8 cellular contexts compared by ENCODE assay signal in the genomic region with DNA sequence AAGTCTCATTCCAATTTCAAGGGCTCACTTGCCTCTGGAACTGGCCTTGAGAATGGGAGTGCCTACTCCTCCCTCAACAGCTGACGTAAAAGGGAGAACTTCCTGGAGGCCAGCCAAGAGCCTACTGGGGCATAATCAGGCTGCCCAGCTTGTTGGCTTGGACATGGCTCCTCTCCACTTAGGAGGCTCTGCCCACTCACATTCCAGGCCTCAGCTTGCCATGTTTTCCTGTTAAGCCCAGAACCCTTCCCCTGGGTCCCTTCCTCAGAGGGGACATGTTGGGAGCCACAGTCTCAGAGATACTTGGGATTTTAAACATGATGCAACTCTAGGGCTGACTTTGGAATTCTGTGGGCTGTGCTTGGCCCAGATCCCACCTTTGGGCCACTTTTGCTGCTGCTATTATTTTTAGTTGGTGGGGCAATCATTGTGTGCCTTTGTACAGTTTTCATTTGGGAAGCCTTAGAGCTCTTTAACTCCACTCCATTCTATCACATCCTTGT. TPM values are rescaled to one million over a fixed set of nuclear protein-coding genes. Genes with fewer than 3 reads are reported as not detected.
DNase-seq lines count a peak whose midpoint lies in the region; ATAC-seq and TF ChIP-seq lines count a peak whose summit lies in the region.
"Had no signal": no experiment of that assay in that cellular context is flagged by ENCODE, and none has a peak within 500 bp of the region (broad histone marks: within the 10 kb centered on the region; RNA-seq: fewer than 3 reads in every experiment).

No MANE protein-coding gene starts in this region.

- H3K4me3 ChIP-seq in body of pancreas (no peak overlapping the region), tibial nerve (no peak overlapping the region)

- TF ChIP-seq CTCF in body of pancreas (IDR thresholded peaks at IDR 0.05) (no peak), tibial nerve (IDR thresholded peaks at IDR 0.05) (no peak), glutamatergic neuron (IDR thresholded peaks at IDR 0.05; ENCODE audit: partially characterized antibody, unreplicated experiment) (no peak)

- H3K4me1 ChIP-seq in body of pancreas: peaks cover 19% of the 10 kb centered on the region
- H3K4me1 ChIP-seq in tibial nerve: peaks cover 0 to 20% (median 15%) of the 10 kb centered on the region in 4 donors

- H3K36me3 Mint-ChIP-seq in glutamatergic neuron (ENCODE audit: unreplicated experiment): no peaks in the 10 kb centered on the region

- peaks cover 6% of the 10 kb centered on the region for H3K27me3 Mint-ChIP-seq in glutamatergic neuron (ENCODE audit: unreplicated experiment)

- H3K27me3 ChIP-seq in body of pancreas (no peaks in the 10 kb centered on the region), tibial nerve (no peaks in the 10 kb centered on the region)

- no peak for TF ChIP-seq RAD21 in Ishikawa (IDR thresholded peaks at IDR 0.05; ENCODE audit: low read depth)

- no peak overlapping the region for H3K27ac Mint-ChIP-seq in glutamatergic neuron (ENCODE audit: unreplicated experiment)

- ATAC-seq in body of pancreas (peak; percentile 91), GM18505 (IDR thresholded peaks at IDR 0.05; ENCODE audit: unreplicated experiment) (no peak), GM18858 (IDR thresholded peaks at IDR 0.05; ENCODE audit: unreplicated experiment) (no peak)

- no peaks in the 10 kb centered on the region for H3K9me3 ChIP-seq in body of pancreas
- no peaks in the 10 kb centered on the region for H3K9me3 ChIP-seq in tibial nerve

- H3K36me3 ChIP-seq in body of pancreas (replicated peaks in 1 of 2; ENCODE audit: insufficient read depth in 1 of 2, low read depth in 2 of 2) (no peaks in the 10 kb centered on the region), tibial nerve (no peaks in the 10 kb centered on the region)

- TF ChIP-seq POLR2A in body of pancreas (IDR thresholded peaks at IDR 0.05) (no peak), tibial nerve (IDR thresholded peaks at IDR 0.05) (no peak), GM18505 (IDR thresholded peaks at IDR 0.05; ENCODE audit: borderline replicate concordance, extremely low read depth, insufficient read depth, insufficient read length) (no peak)

- H3K9me3 Mint-ChIP-seq in glutamatergic neuron (ENCODE audit: unreplicated experiment): no peaks in the 10 kb centered on the region

- TF ChIP-seq EP300 in Ishikawa (IDR thresholded peaks at IDR 0.05; ENCODE audit: borderline replicate concordance): no peak
- TF ChIP-seq EP300 in tibial nerve (IDR thresholded peaks at IDR 0.05): peak in 1 of 2 donors; percentile 78

- peak; percentile 88 to 93 (median 92) for DNase-seq in body of pancreas
- peak; percentile 73 for DNase-seq in iris pigment epithelial cell (ENCODE audit: low read depth)
- peak; percentile 65 to 73 for DNase-seq in tibial nerve (ENCODE audit: low spot score in 2 of 2)
- no peak for DNase-seq in glutamatergic neuron
- DNase-seq: activated T-cell treated with anti-CD3 and anti-CD28 coated beads for 4 hours had no signal

- 8 to 13% methylated on average over 1 of the region's 1 CpG for WGBS in body of pancreas, 2 donors
- 0 to 15% methylated on average over 1 of the region's 1 CpG for WGBS in tibial nerve, 2 donors

- H3K4me1 Mint-ChIP-seq in glutamatergic neuron (ENCODE audit: low read depth, unreplicated experiment): peaks cover 18% of the 10 kb centered on the region

- intact Hi-C loops in body of pancreas (cut with DNase I): no loop called here

- H3K4me3 Mint-ChIP-seq in glutamatergic neuron (ENCODE audit: unreplicated experiment): no peak overlapping the region

- H3K27ac ChIP-seq in body of pancreas (peak overlapping the region; percentile 29 to 63 (median 38)), tibial nerve (peak overlapping the region; percentile 30 to 79 (median 42))

TF ChIP-seq in Ishikawa, 13 proteins besides CTCF, POLR2A, EP300 and RAD21:
- TF ChIP-seq TEAD4 (IDR thresholded peaks at IDR 0.05) (peak; percentile 83), YY1 (IDR thresholded peaks at IDR 0.05; ENCODE audit: low read depth) (peak; percentile 69), CREB1 (IDR thresholded peaks at IDR 0.05; ENCODE audit: low read depth) (0 out of 2 replicates have a peak, but pooled peaks have one; percentile 32), NFIC (IDR thresholded peaks at IDR 0.05) (peak; percentile 90), CEBPB (IDR thresholded peaks at IDR 0.05) (peak; percentile 28; the same call in 1 of the 2 replicates), EGR1 (IDR thresholded peaks at IDR 0.05) (peak; percentile 57; the same call in 1 of the 2 replicates), TCF12 (IDR thresholded peaks at IDR 0.05; ENCODE audit: low read depth) (no peak)
- TF ChIP-seq, protein P1, sequence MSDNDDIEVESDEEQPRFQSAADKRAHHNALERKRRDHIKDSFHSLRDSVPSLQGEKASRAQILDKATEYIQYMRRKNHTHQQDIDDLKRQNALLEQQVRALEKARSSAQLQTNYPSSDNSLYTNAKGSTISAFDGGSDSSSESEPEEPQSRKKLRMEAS (IDR thresholded peaks at IDR 0.05): no peak

RNA-seq across cellular contexts. Expression of a gene that starts 31.5 kb away (rescaled TPM):
- not detected for total RNA-seq in body of pancreas
- not detected for total RNA-seq in tibial nerve
- not detected for total RNA-seq in glutamatergic neuron (ENCODE audit: unreplicated experiment)
